Comparison of ENCODE assay signal across 1 cellular context in genomic region chr5:6448622-6449464, GRCh38.
TF ChIP-seq lines count a peak whose summit lies in the region.

Gene UBE2QL1, plus strand, starts transcription at chr5:6448859. Its CDS starts 35 bp downstream, at chr5:6448894.

TF ChIP-seq in HEK293, 187 proteins besides CTCF, POLR2A, EP300 and RAD21 (continued from another document):
- no peak; the same call in 1 of the 2 replicates for TF ChIP-seq ZNF449 (tag by site-specific recombination; IDR thresholded peaks at IDR 0.05)
- TF ChIP-seq ZNF175 (tag by site-specific recombination; IDR thresholded peaks at IDR 0.05), result no peak
- no peak for TF ChIP-seq OSR2 (tag by site-specific recombination; IDR thresholded peaks at IDR 0.05)
- peak; percentile 29; the same call in 1 of the 2 replicates for TF ChIP-seq GLIS1 (tag by site-specific recombination; IDR thresholded peaks at IDR 0.05)
- TF ChIP-seq ZNF398 (tag by site-specific recombination; IDR thresholded peaks at IDR 0.05), result no peak
- no peak for TF ChIP-seq ZNF324 (tag by site-specific recombination; IDR thresholded peaks at IDR 0.05)
- TF ChIP-seq ZNF335 (tag by site-specific recombination; conservative IDR thresholded peaks at IDR 0.05), result peak; percentile 95
- TF ChIP-seq ZBTB49 (tag by site-specific recombination; IDR thresholded peaks at IDR 0.05; ENCODE audit: low read depth), result no peak
- TF ChIP-seq ZNF292 (tag by site-specific recombination; IDR thresholded peaks at IDR 0.05; ENCODE audit: borderline replicate concordance, low read depth), result no peak
- no peak for TF ChIP-seq ZSCAN4 (tag by site-specific recombination; IDR thresholded peaks at IDR 0.05)
- no peak for TF ChIP-seq ZNF140 (tag by site-specific recombination; IDR thresholded peaks at IDR 0.05)
- TF ChIP-seq ZNF629 (tag by site-specific recombination; IDR thresholded peaks at IDR 0.05), result 0 out of 2 replicates have a peak, but pooled peaks have one; percentile 25
- no peak for TF ChIP-seq ZNF560 (tag by site-specific recombination; IDR thresholded peaks at IDR 0.05; ENCODE audit: borderline replicate concordance)
- TF ChIP-seq ZNF660 (tag by site-specific recombination; IDR thresholded peaks at IDR 0.05), result no peak
- no peak for TF ChIP-seq ZNF266 (tag by site-specific recombination; IDR thresholded peaks at IDR 0.05; ENCODE audit: low read depth)
